Comparison of ENCODE assay signal across 28 cellular contexts in the genomic region with DNA sequence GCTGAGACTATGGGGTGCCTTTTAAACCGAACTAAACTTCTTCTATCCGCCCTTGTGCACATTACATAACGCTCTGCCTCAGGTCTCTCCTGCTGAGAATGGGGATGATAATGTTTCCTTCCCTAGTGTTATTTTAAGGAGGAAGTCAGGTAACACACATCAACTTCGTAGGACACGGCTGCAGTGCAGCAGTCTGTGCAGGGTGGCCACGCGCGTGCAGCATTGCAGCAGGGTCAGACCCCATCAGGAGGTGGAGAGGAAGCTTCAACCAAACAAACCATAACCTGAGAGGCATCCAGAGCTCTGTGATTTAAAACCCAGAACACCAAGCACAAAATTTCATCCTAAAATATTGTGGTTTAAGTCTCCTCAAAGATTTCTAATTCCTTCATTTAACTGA. TPM values are rescaled to one million over a fixed set of nuclear protein-coding genes. Genes with fewer than 3 reads are reported as not detected.
"Had no signal": no experiment of that assay in that cellular context is flagged by ENCODE, and none has a peak within 500 bp of the region (broad histone marks: within the 10 kb centered on the region; RNA-seq: fewer than 3 reads in every experiment).

No MANE protein-coding gene starts in this region.

- H3K27ac Mint-ChIP-seq: stimulated activated effector memory CD8-positive, alpha-beta T cell treated with anti-CD3 and anti-CD28 coated beads, Interleukin-12 subunit alpha, Interleukin-12 subunit beta, amount 100 ng/mL, for 72 hours; stimulated activated memory B cell treated with anti-CD40 and anti-IgM and Interleukin-4, amounts not matched to agents 10 μg/mL and 1 μg/mL and 100 μg/mL, for 72 hours; stimulated activated naive B cell treated with anti-CD40 and anti-IgM and Interleukin-4, amounts not matched to agents 10 μg/mL and 1 μg/mL and 100 μg/mL, for 72 hours; stimulated activated naive CD8-positive, alpha-beta T cell treated with anti-CD3 and anti-CD28 coated beads, Interleukin-15, amount 100 ng/mL, for 72 hours; stimulated activated naive CD8-positive, alpha-beta T cell treated with anti-CD3 and anti-CD28 coated beads, Interleukin-15, Interleukin-2, amounts not matched to agents 100 ng/mL and 50 ng/mL, for 24 hours; type B pancreatic cell had no signal

- H3K4me3 Mint-ChIP-seq: stimulated activated effector memory CD8-positive, alpha-beta T cell treated with anti-CD3 and anti-CD28 coated beads, Interleukin-12 subunit alpha, Interleukin-12 subunit beta, amount 100 ng/mL, for 72 hours; stimulated activated memory B cell treated with anti-CD40 and anti-IgM and Interleukin-4, amounts not matched to agents 10 μg/mL and 1 μg/mL and 100 μg/mL, for 72 hours; stimulated activated naive B cell treated with anti-CD40 and anti-IgM and Interleukin-4, amounts not matched to agents 10 μg/mL and 1 μg/mL and 100 μg/mL, for 72 hours; stimulated activated naive CD8-positive, alpha-beta T cell treated with anti-CD3 and anti-CD28 coated beads, Interleukin-15, amount 100 ng/mL, for 72 hours; stimulated activated naive CD8-positive, alpha-beta T cell treated with anti-CD3 and anti-CD28 coated beads, Interleukin-15, Interleukin-2, amounts not matched to agents 100 ng/mL and 50 ng/mL, for 24 hours; type B pancreatic cell had no signal

- H3K27me3 Mint-ChIP-seq: stimulated activated memory B cell treated with anti-CD40 and anti-IgM and Interleukin-4, amounts not matched to agents 10 μg/mL and 1 μg/mL and 100 μg/mL, for 72 hours; stimulated activated naive B cell treated with anti-CD40 and anti-IgM and Interleukin-4, amounts not matched to agents 10 μg/mL and 1 μg/mL and 100 μg/mL, for 72 hours had no signal

- H3K4me1 Mint-ChIP-seq: stimulated activated effector memory CD8-positive, alpha-beta T cell treated with anti-CD3 and anti-CD28 coated beads, Interleukin-12 subunit alpha, Interleukin-12 subunit beta, amount 100 ng/mL, for 72 hours; stimulated activated memory B cell treated with anti-CD40 and anti-IgM and Interleukin-4, amounts not matched to agents 10 μg/mL and 1 μg/mL and 100 μg/mL, for 72 hours; stimulated activated naive CD8-positive, alpha-beta T cell treated with anti-CD3 and anti-CD28 coated beads, Interleukin-15, amount 100 ng/mL, for 72 hours had no signal

- DNase-seq: stimulated activated CD4-positive, alpha-beta T cell treated with anti-CD3 and anti-CD28 coated beads, Interleukin-2, amount 100 ng/mL, for 48 hours; stimulated activated CD4-positive, alpha-beta T cell treated with anti-CD3 and anti-CD28 coated beads, Interleukin-4, amount 100 ng/mL, for 1 hour; stimulated activated CD4-positive, alpha-beta T cell treated with anti-CD3 and anti-CD28 coated beads, Interleukin-4, amount 100 ng/mL, for 24 hours; stimulated activated CD4-positive, alpha-beta T cell treated with anti-CD3 and anti-CD28 coated beads, Interleukin-4, amount 100 ng/mL, for 4 hours; stimulated activated CD8-positive, alpha-beta memory T cell treated with anti-CD3 and anti-CD28 coated beads, Interleukin-4, amount 100 ng/mL, for 48 hours; stimulated activated naive B cell treated with anti-CD40 and anti-IgM and Interleukin-4, amounts not matched to agents 10 μg/mL and 1 μg/mL and 100 μg/mL, for 72 hours; stimulated activated naive CD4-positive, alpha-beta T cell; stimulated activated naive CD4-positive, alpha-beta T cell treated with Interleukin-2 at 50 U/mL for 16 hours; stimulated activated naive CD8-positive, alpha-beta T cell treated with anti-CD3 and anti-CD28 coated beads, Interleukin-15, amount 100 ng/mL, for 72 hours; stimulated activated naive CD8-positive, alpha-beta T cell treated with anti-CD3 and anti-CD28 coated beads, Interleukin-15, Interleukin-2, amounts not matched to agents 100 U/mL and 50 U/mL, for 24 hours; stomach; substantia nigra; testis; thyroid gland; tibial artery; transverse colon; trophoblast cell; upper lobe of left lung; upper lobe of right lung; uterus had no signal

- H3K36me3 Mint-ChIP-seq: stimulated activated effector memory CD8-positive, alpha-beta T cell treated with anti-CD3 and anti-CD28 coated beads, Interleukin-12 subunit alpha, Interleukin-12 subunit beta, amount 100 ng/mL, for 72 hours; stimulated activated memory B cell treated with anti-CD40 and anti-IgM and Interleukin-4, amounts not matched to agents 10 μg/mL and 1 μg/mL and 100 μg/mL, for 72 hours; stimulated activated naive B cell treated with anti-CD40 and anti-IgM and Interleukin-4, amounts not matched to agents 10 μg/mL and 1 μg/mL and 100 μg/mL, for 72 hours; type B pancreatic cell had no signal

- H3K9me3 Mint-ChIP-seq: stimulated activated effector memory CD8-positive, alpha-beta T cell treated with anti-CD3 and anti-CD28 coated beads, Interleukin-12 subunit alpha, Interleukin-12 subunit beta, amount 100 ng/mL, for 72 hours; stimulated activated naive CD8-positive, alpha-beta T cell treated with anti-CD3 and anti-CD28 coated beads, Interleukin-15, amount 100 ng/mL, for 72 hours; stimulated activated naive CD8-positive, alpha-beta T cell treated with anti-CD3 and anti-CD28 coated beads, Interleukin-15, Interleukin-2, amounts not matched to agents 100 ng/mL and 50 ng/mL, for 24 hours; type B pancreatic cell had no signal

RNA-seq across cellular contexts. Expression of a gene that starts 50.6 kb away (rescaled TPM):
- total RNA-seq: subcutaneous adipose tissue, suprapubic skin, tibial nerve, upper lobe of right lung, ureter had no signal
